8 cellular contexts compared by ENCODE assay signal in genomic region chr2:113240915-113241911, GRCh38. TPM values are rescaled to one million over a fixed set of nuclear protein-coding genes. Genes with fewer than 3 reads are reported as not detected.
DNase-seq lines count a peak whose midpoint lies in the region; ATAC-seq and TF ChIP-seq lines count a peak whose summit lies in the region.

No MANE protein-coding gene starts in this region.

- H3K4me3 Mint-ChIP-seq in CD14-positive monocyte, result no peak overlapping the region

- H3K27ac Mint-ChIP-seq in CD14-positive monocyte, result peak overlapping the region in 5 of 7 donors; percentile 28 to 87 (median 82)

- H3K4me3 ChIP-seq in adipocyte (ENCODE audit: low read length), result peak overlapping the region; percentile 43

- H3K4me1 Mint-ChIP-seq in CD14-positive monocyte, result peaks cover 46% of the 10 kb centered on the region

- H3K27me3 ChIP-seq in adipocyte (replicated peaks; ENCODE audit: control insufficient read depth, insufficient read depth, low read length), result no peaks in the 10 kb centered on the region

- intact Hi-C loops in CD14-positive monocyte (cut with micrococcal nuclease), result no loop called here

- TF ChIP-seq CTCF in CD14-positive monocyte (IDR thresholded peaks at IDR 0.05), result no peak

- peaks cover 0 to 4% (median 0%) of the 10 kb centered on the region in 7 donors for H3K9me3 Mint-ChIP-seq in CD14-positive monocyte

- H3K9ac ChIP-seq in adipocyte (ENCODE audit: low read length), result peak overlapping the region; percentile 64

- peaks cover 4 to 15% of the 10 kb centered on the region in 2 donors for H3K36me3 Mint-ChIP-seq in CD14-positive monocyte

- H3K27me3 Mint-ChIP-seq in CD14-positive monocyte (ENCODE audit: low read depth in 3 of 3), result peaks cover 0 to 4% (median 2%) of the 10 kb centered on the region in 3 donors

- ATAC-seq in HG03045 (IDR thresholded peaks at IDR 0.05; ENCODE audit: unreplicated experiment), result no peak

- DNase-seq in CD14-positive monocyte (ENCODE audit: low spot score), result peak; percentile 85
- peak; percentile 6 for DNase-seq in NCI-H69 (lab: John Stamatoyannopoulos, UW)
- peak; percentile 93 for DNase-seq in adipocyte (ENCODE audit: low read depth)
- DNase-seq in inferior parietal cortex (ENCODE audit: extremely low spot score), result peak; percentile 36
- DNase-seq in stimulated activated CD4-positive, alpha-beta T cell treated with anti-CD3 and anti-CD28 coated beads, Interleukin-2, amount 100 ng/mL, for 4 hours (ENCODE audit: low read depth), result peak; percentile 37
- DNase-seq in KBM-7, result no peak
- no peak for DNase-seq in midbrain (lab: John Stamatoyannopoulos, UW)

- H3K4me1 ChIP-seq in adipocyte (ENCODE audit: control insufficient read depth, insufficient read depth, low read length), result peaks cover 40% of the 10 kb centered on the region

- H3K9me3 ChIP-seq in adipocyte (ENCODE audit: control insufficient read depth, low read length), result no peaks in the 10 kb centered on the region

- peaks cover 3% of the 10 kb centered on the region for H3K36me3 ChIP-seq in adipocyte (ENCODE audit: control insufficient read depth, insufficient read depth, low read length, severe bottlenecking)

- in situ Hi-C loops in KBM-7 (cut with MboI; ENCODE audit: low pct_unique_long_range_greater_than_20kb, low sequenced_read_pairs), result no loop called here

RNA-seq across cellular contexts. Expression of gene PAX8, which starts 37.5 kb away (rescaled TPM):
- polyA plus RNA-seq in CD14-positive monocyte, result under 1 TPM; 0.26 to 0.36 TPM

Comparison
In these comparisons a context has a peak if more than half of its experiments do, and no peak if none do; other contexts are left out.
1. DNase-seq: peak in CD14-positive monocyte (single experiment), NCI-H69 (single experiment), adipocyte (single experiment), inferior parietal cortex (single experiment) and stimulated activated CD4-positive, alpha-beta T cell treated with anti-CD3 and anti-CD28 coated beads, Interleukin-2, amount 100 ng/mL, for 4 hours (single experiment); none in KBM-7 (single experiment) and midbrain (single experiment).